ENCODE assay signal across 9 cellular contexts in genomic region chr13:113861433-113862030, GRCh38. TPM values are rescaled to one million over a fixed set of nuclear protein-coding genes. Genes with fewer than 3 reads are reported as not detected.
DNase-seq lines count a peak whose midpoint lies in the region; ATAC-seq and TF ChIP-seq lines count a peak whose summit lies in the region.
"Had no signal": no experiment of that assay in that cellular context is flagged by ENCODE, and none has a peak within 500 bp of the region (broad histone marks: within the 10 kb centered on the region; RNA-seq: fewer than 3 reads in every experiment).

No MANE protein-coding gene starts in this region.

- H3K4me3 ChIP-seq in BLaER1 treated with 17β-estradiol and CSF1 and Interleukin-3, amounts not matched to agents 10 nM and 100 nM, result peak overlapping the region in 1 of 10 experiments; percentile 80; a peak in 1 of 20 replicates
- H3K4me3 ChIP-seq in MG63 (peak overlapping the region; percentile 85), esophagus muscularis mucosa (peak overlapping the region; percentile 84 to 94 (median 90)), osteoblast (ENCODE audit: insufficient read depth, low read length) (peak overlapping the region; percentile 78)

- intact Hi-C loops in esophagus muscularis mucosa (cut with DNase I), result loop anchor here (2.0 kb wide), 2 partner anchors 41 to 43 kb away; no protein-coding TSS in a partner anchor

- peak overlapping the region in 7 of 11 experiments; percentile 98 to 100 (median 99); a peak in 11 of 22 replicates for H3K4me2 ChIP-seq in BLaER1 treated with 17β-estradiol and CSF1 and Interleukin-3, amounts not matched to agents 10 nM and 100 nM
- H3K4me2 ChIP-seq in osteoblast (ENCODE audit: insufficient read depth, low read length), result peak overlapping the region; percentile 89

- DNase-seq in MG63 (no peak), esophagus muscularis mucosa (ENCODE audit: extremely low spot score) (no peak), osteoblast (ENCODE audit: insufficient read length, low spot score, missing footprints) (peak; percentile 80), KG1 (lab: John Stamatoyannopoulos, UW) (no peak), DMS114 treated with DMSO at 0.1 percent for 48 hours (lab: John Stamatoyannopoulos, UW; ENCODE audit: unreplicated experiment) (no peak)

- H3K9ac ChIP-seq in BLaER1 treated with 17β-estradiol and CSF1 and Interleukin-3, amounts not matched to agents 10 nM and 100 nM, result no peak overlapping the region; a peak in 1 of 22 replicates

- H4K20me1 ChIP-seq in BLaER1 treated with 17β-estradiol and CSF1 and Interleukin-3, amounts not matched to agents 10 nM and 100 nM, result peaks cover 0 to 61% (median 35%) of the 10 kb centered on the region in 11 experiments; a peak in 16 of 22 replicates
- peaks cover 60% of the 10 kb centered on the region for H4K20me1 ChIP-seq in osteoblast (ENCODE audit: insufficient read depth, low read length)

- peaks cover 23 to 78% (median 69%) of the 10 kb centered on the region in 11 experiments for H3K27me3 ChIP-seq in BLaER1 treated with 17β-estradiol and CSF1 and Interleukin-3, amounts not matched to agents 10 nM and 100 nM
- H3K27me3 ChIP-seq in MG63, result no peaks in the 10 kb centered on the region
- H3K27me3 ChIP-seq in esophagus muscularis mucosa, result no peaks in the 10 kb centered on the region
- H3K27me3 ChIP-seq in osteoblast (ENCODE audit: insufficient read depth, low read length), result no peaks in the 10 kb centered on the region

- no peak overlapping the region for H2AFZ ChIP-seq in osteoblast (ENCODE audit: low read length)

- peaks cover 0 to 9% (median 0%) of the 10 kb centered on the region in 11 experiments; a peak in 1 of 22 replicates for H3K36me3 ChIP-seq in BLaER1 treated with 17β-estradiol and CSF1 and Interleukin-3, amounts not matched to agents 10 nM and 100 nM
- H3K36me3 ChIP-seq in MG63 (peaks cover 62% of the 10 kb centered on the region), esophagus muscularis mucosa (peaks cover 0 to 8% (median 4%) of the 10 kb centered on the region in 4 donors), osteoblast (ENCODE audit: insufficient read depth, low read length) (peaks cover 36% of the 10 kb centered on the region)

- TF ChIP-seq CTCF in esophagus muscularis mucosa (IDR thresholded peaks at IDR 0.05), result no peak
- TF ChIP-seq CTCF in osteoblast (IDR thresholded peaks at IDR 0.05; ENCODE audit: extremely low read depth, low read depth, low read length), result no peak

- H3K79me2 ChIP-seq in osteoblast (ENCODE audit: insufficient read depth, low read length), result peaks cover 78% of the 10 kb centered on the region

- H3K27ac ChIP-seq in BLaER1 treated with 17β-estradiol and CSF1 and Interleukin-3, amounts not matched to agents 10 nM and 100 nM, result no peak overlapping the region
- H3K27ac ChIP-seq in esophagus muscularis mucosa (replicated peaks in 1 of 4) (peak overlapping the region; percentile 96 to 99 (median 98)), osteoblast (ENCODE audit: low read depth, low read length) (no peak overlapping the region)

- TF ChIP-seq EP300 in esophagus muscularis mucosa (IDR thresholded peaks at IDR 0.05), result no peak

- TF ChIP-seq POLR2A in esophagus muscularis mucosa (IDR thresholded peaks at IDR 0.05; ENCODE audit: low read depth), result no peak

- peaks cover 0 to 13% (median 0%) of the 10 kb centered on the region in 11 experiments; a peak in 9 of 22 replicates for H3K9me3 ChIP-seq in BLaER1 treated with 17β-estradiol and CSF1 and Interleukin-3, amounts not matched to agents 10 nM and 100 nM (replicated peaks in 1 of 11)
- H3K9me3 ChIP-seq in MG63, result no peaks in the 10 kb centered on the region
- H3K9me3 ChIP-seq in esophagus muscularis mucosa, result no peaks in the 10 kb centered on the region
- no peaks in the 10 kb centered on the region for H3K9me3 ChIP-seq in osteoblast (ENCODE audit: low read depth, low read length)

- 57% methylated on average over 11 of the region's 12 CpGs for WGBS in esophagus muscularis mucosa

- H3K4me1 ChIP-seq in BLaER1 treated with 17β-estradiol and CSF1 and Interleukin-3, amounts not matched to agents 10 nM and 100 nM, result peaks cover 24 to 52% (median 42%) of the 10 kb centered on the region in 10 experiments
- H3K4me1 ChIP-seq in esophagus muscularis mucosa (peaks cover 54 to 85% (median 72%) of the 10 kb centered on the region in 4 donors), osteoblast (ENCODE audit: insufficient read depth, low read length) (peaks cover 42% of the 10 kb centered on the region)

- ATAC-seq in GM19328 (IDR thresholded peaks at IDR 0.05; ENCODE audit: unreplicated experiment), result no peak
- no peak for ATAC-seq in HG03097 (IDR thresholded peaks at IDR 0.05; ENCODE audit: low FRiP score, unreplicated experiment)
- ATAC-seq: left lobe of liver had no signal

RNA-seq across cellular contexts. Expression of gene GAS6, which starts 2.3 kb away (rescaled TPM):
- total RNA-seq in MG63 (2014; rRNA removed; shearing (Covaris generic); ENCODE audit: low replicate concordance), result 332 and 394 TPM in 2 replicates
- total RNA-seq in esophagus muscularis mucosa (100 to 1,000 TPM; 241 to 459 (median 346) TPM), osteoblast (417 and 480 TPM in 2 replicates)

Comparison
In these comparisons a context has a peak if more than half of its experiments do, and no peak if none do; other contexts are left out.
1. H3K27ac ChIP-seq: peak in esophagus muscularis mucosa (4 of 4); none in BLaER1 treated with 17β-estradiol and CSF1 and Interleukin-3, amounts not matched to agents 10 nM and 100 nM (0 of 11) and osteoblast (single experiment).